9 cellular contexts compared by ENCODE assay signal in the genomic region with DNA sequence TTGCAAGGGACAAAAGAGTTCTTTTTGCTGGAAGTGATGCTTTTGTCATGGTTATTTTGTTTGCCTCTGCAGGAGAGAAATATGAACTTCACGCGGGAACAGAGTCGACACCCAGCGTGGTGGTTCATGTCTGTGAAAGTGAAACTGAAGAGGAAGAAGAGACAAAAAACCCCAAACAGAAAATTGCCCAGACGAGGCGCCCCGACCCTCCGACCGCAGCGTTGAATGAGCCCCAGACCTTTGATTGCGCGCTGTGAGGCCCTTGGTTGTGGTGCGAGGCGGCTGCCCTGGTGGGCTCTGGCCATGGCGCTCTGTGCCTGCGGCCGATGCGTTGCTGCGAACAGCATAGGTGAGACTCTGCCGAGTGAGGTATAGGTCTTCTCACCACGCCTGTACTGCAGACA. TPM values are rescaled to one million over a fixed set of nuclear protein-coding genes. Genes with fewer than 3 reads are reported as not detected.
DNase-seq lines count a peak whose midpoint lies in the region; ATAC-seq and TF ChIP-seq lines count a peak whose summit lies in the region.
"Had no signal": no experiment of that assay in that cellular context is flagged by ENCODE, and none has a peak within 500 bp of the region (broad histone marks: within the 10 kb centered on the region; RNA-seq: fewer than 3 reads in every experiment).

No MANE protein-coding gene starts in this region.

- peak overlapping the region; percentile 78 for H3K4me3 Mint-ChIP-seq in activated T-helper 2 cell treated with anti-CD3 and anti-CD28 coated beads, Interferon-gamma antibody, Interleukin-2, Interleukin-4, amounts not matched to agents 10 μg/mL and 5 μg/mL and 100 μg/mL, durations not matched to agents 14 hours and 24 hours and 36 hours (ENCODE audit: low read depth)
- no peak overlapping the region for H3K4me3 Mint-ChIP-seq in HFFc6
- H3K4me3 Mint-ChIP-seq: brain had no signal

- peaks cover 52% of the 10 kb centered on the region for H3K4me1 Mint-ChIP-seq in activated T-helper 2 cell treated with anti-CD3 and anti-CD28 coated beads, Interferon-gamma antibody, Interleukin-2, Interleukin-4, amounts not matched to agents 10 μg/mL and 5 μg/mL and 100 μg/mL, durations not matched to agents 14 hours and 24 hours and 36 hours (ENCODE audit: low read depth)
- H3K4me1 Mint-ChIP-seq in HFFc6 (ENCODE audit: low read depth), result peaks cover 13% of the 10 kb centered on the region

- H3K36me3 Mint-ChIP-seq in activated T-helper 2 cell treated with anti-CD3 and anti-CD28 coated beads, Interferon-gamma antibody, Interleukin-2, Interleukin-4, amounts not matched to agents 10 μg/mL and 5 μg/mL and 100 μg/mL, durations not matched to agents 14 hours and 24 hours and 36 hours (ENCODE audit: low read depth), result peaks cover 62% of the 10 kb centered on the region
- H3K36me3 Mint-ChIP-seq in HFFc6 (ENCODE audit: low read depth), result no peaks in the 10 kb centered on the region; the same call in 1 of the 2 replicates

- peak overlapping the region; percentile 59 for H3K4me3 ChIP-seq in GM06990 (replicated peaks; ENCODE audit: low read depth, low read length)

- H3K27me3 ChIP-seq in GM06990 (replicated peaks; ENCODE audit: control insufficient read depth, insufficient read depth, low read length), result no peaks in the 10 kb centered on the region

- TF ChIP-seq CTCF in GM06990 (IDR thresholded peaks at IDR 0.05; ENCODE audit: insufficient read depth, low read length, poor library complexity, severe bottlenecking) (no peak), HFFc6 (IDR thresholded peaks at IDR 0.05) (no peak)

- H3K27ac Mint-ChIP-seq in activated T-helper 2 cell treated with anti-CD3 and anti-CD28 coated beads, Interferon-gamma antibody, Interleukin-2, Interleukin-4, amounts not matched to agents 10 μg/mL and 5 μg/mL and 100 μg/mL, durations not matched to agents 14 hours and 24 hours and 36 hours, result peak overlapping the region; percentile 98
- H3K27ac Mint-ChIP-seq in HFFc6, result no peak overlapping the region
- H3K27ac Mint-ChIP-seq: brain had no signal

- no peak for ATAC-seq in HG03280 (IDR thresholded peaks at IDR 0.05; ENCODE audit: unreplicated experiment)
- ATAC-seq in HG03342 (IDR thresholded peaks at IDR 0.05; ENCODE audit: unreplicated experiment), result no peak

- H3K27me3 Mint-ChIP-seq in activated T-helper 2 cell treated with anti-CD3 and anti-CD28 coated beads, Interferon-gamma antibody, Interleukin-2, Interleukin-4, amounts not matched to agents 10 μg/mL and 5 μg/mL and 100 μg/mL, durations not matched to agents 14 hours and 24 hours and 36 hours (ENCODE audit: low read depth), result no peaks in the 10 kb centered on the region
- H3K27me3 Mint-ChIP-seq in HFFc6 (ENCODE audit: insufficient read depth), result peaks cover 4% of the 10 kb centered on the region

- DNase-seq in GM06990 (ENCODE audit: extremely low read depth, insufficient read length) (peak; percentile 64), NOMO-1 (lab: John Stamatoyannopoulos, UW; ENCODE audit: unreplicated experiment in 2 of 2) (peak; percentile 59 to 79), HFFc6 (no peak), NCI-H2081 treated with DMSO at 0.1 percent for 48 hours (lab: John Stamatoyannopoulos, UW) (no peak)
- DNase-seq in activated T-helper 2 cell treated with anti-CD3 and anti-CD28 coated beads, Interferon-gamma antibody, Interleukin-2, Interleukin-4, amounts not matched to agents 10 μg/mL and 5 μg/mL and 100 μg/mL, durations not matched to agents 14 hours and 24 hours and 36 hours (ENCODE audit: low spot score), result peak; percentile 74
- peak; percentile 53 to 66 for DNase-seq in stimulated activated CD4-positive, alpha-beta T cell treated with anti-CD3 and anti-CD28 coated beads, Interleukin-12 subunit alpha, Interleukin-12 subunit beta, amount 100 ng/mL, for 24 hours (ENCODE audit: low read depth in 2 of 2)

- intact Hi-C loops in activated T-helper 2 cell treated with anti-CD3 and anti-CD28 coated beads, Interferon-gamma antibody, Interleukin-2, Interleukin-4, amounts not matched to agents 10 μg/mL and 5 μg/mL and 100 μg/mL, durations not matched to agents 14 hours and 24 hours and 36 hours (cut with micrococcal nuclease), result loop anchor here (1.0 to 10.0 kb wide), 3 partner anchors 33 to 340 kb away; partner anchors contain the start of genes NIPAL3 and RCAN3

- no peaks in the 10 kb centered on the region for H3K9me3 Mint-ChIP-seq in activated T-helper 2 cell treated with anti-CD3 and anti-CD28 coated beads, Interferon-gamma antibody, Interleukin-2, Interleukin-4, amounts not matched to agents 10 μg/mL and 5 μg/mL and 100 μg/mL, durations not matched to agents 14 hours and 24 hours and 36 hours
- H3K9me3 Mint-ChIP-seq in HFFc6, result no peaks in the 10 kb centered on the region
- H3K9me3 Mint-ChIP-seq: brain had no signal

- H3K36me3 ChIP-seq in GM06990 (ENCODE audit: control insufficient read depth, insufficient read depth, low read length), result no peaks in the 10 kb centered on the region

RNA-seq across cellular contexts. Expression of gene NCMAP, which starts 20.9 kb away (rescaled TPM):
- total RNA-seq in activated T-helper 2 cell treated with anti-CD3 and anti-CD28 coated beads, Interferon-gamma antibody, Interleukin-2, Interleukin-4, amounts not matched to agents 10 μg/mL and 5 μg/mL and 100 μg/mL, durations not matched to agents 14 hours and 24 hours and 36 hours, result not detected in 2 replicates
- not detected for total RNA-seq in HFFc6 (2021; fragmentation: NEBNext Ultra II Directional; extraction: Animal tissue kit (Norgen Biotek cat#: 25700))

RNA-seq across cellular contexts. Expression of gene RCAN3, which starts 32.4 kb away (rescaled TPM):
- total RNA-seq in activated T-helper 2 cell treated with anti-CD3 and anti-CD28 coated beads, Interferon-gamma antibody, Interleukin-2, Interleukin-4, amounts not matched to agents 10 μg/mL and 5 μg/mL and 100 μg/mL, durations not matched to agents 14 hours and 24 hours and 36 hours, result 31.9 and 33.8 TPM in 2 replicates
- total RNA-seq in HFFc6 (2021; fragmentation: NEBNext Ultra II Directional; extraction: Animal tissue kit (Norgen Biotek cat#: 25700)), result 10 to 100 TPM; 11.9 to 14.5 (median 12.9) TPM

Comparison
In these comparisons a context has a peak if more than half of its experiments do, and no peak if none do; other contexts are left out.
1. DNase-seq: peak in GM06990 (single experiment), NOMO-1 (2 of 2), activated T-helper 2 cell treated with anti-CD3 and anti-CD28 coated beads, Interferon-gamma antibody, Interleukin-2, Interleukin-4, amounts not matched to agents 10 μg/mL and 5 μg/mL and 100 μg/mL, durations not matched to agents 14 hours and 24 hours and 36 hours (single experiment) and stimulated activated CD4-positive, alpha-beta T cell treated with anti-CD3 and anti-CD28 coated beads, Interleukin-12 subunit alpha, Interleukin-12 subunit beta, amount 100 ng/mL, for 24 hours (2 of 2); none in HFFc6 (single experiment) and NCI-H2081 treated with DMSO at 0.1 percent for 48 hours (single experiment).